ENCODE assay signal across 8 cellular contexts in genomic region chr14:77031680-77032482, GRCh38. TPM values are rescaled to one million over a fixed set of nuclear protein-coding genes. Genes with fewer than 3 reads are reported as not detected.
DNase-seq lines count a peak whose midpoint lies in the region; ATAC-seq and TF ChIP-seq lines count a peak whose summit lies in the region.

No MANE protein-coding gene starts in this region.

- no peaks in the 10 kb centered on the region for H4K20me1 ChIP-seq in osteoblast (ENCODE audit: insufficient read depth, low read length)

- H2AFZ ChIP-seq in osteoblast (ENCODE audit: low read length), result no peak overlapping the region

- peak; percentile 88 for DNase-seq in EH (ENCODE audit: low read depth)
- DNase-seq in RPMI8226, result peak; percentile 46
- no peak for DNase-seq in epithelial cell of prostate (ENCODE audit: low read depth, low spot score)
- peak; percentile 93 for DNase-seq in osteoblast (ENCODE audit: insufficient read length, low spot score, missing footprints)
- no peak for DNase-seq in iPS-NIHi11 (ENCODE audit: low spot score)
- DNase-seq in NCI-H446 treated with DMSO at 0.1 percent for 48 hours (lab: John Stamatoyannopoulos, UW), result no peak

- H3K4me3 ChIP-seq in osteoblast (ENCODE audit: insufficient read depth, low read length), result peak overlapping the region; percentile 76

- H3K27ac ChIP-seq in epithelial cell of prostate (peak overlapping the region; percentile 96), osteoblast (ENCODE audit: low read depth, low read length) (peak overlapping the region; percentile 99)

- peak overlapping the region; percentile 95 for H3K4me2 ChIP-seq in osteoblast (ENCODE audit: insufficient read depth, low read length)

- no peaks in the 10 kb centered on the region for H3K9me3 ChIP-seq in osteoblast (ENCODE audit: low read depth, low read length)

- no peak for ATAC-seq in HG03442 (IDR thresholded peaks at IDR 0.05; ENCODE audit: unreplicated experiment)
- no peak for ATAC-seq in GM21367 (IDR thresholded peaks at IDR 0.05; ENCODE audit: unreplicated experiment)

- TF ChIP-seq CTCF in osteoblast (IDR thresholded peaks at IDR 0.05; ENCODE audit: extremely low read depth, low read depth, low read length), result no peak

- H3K4me1 ChIP-seq in osteoblast (ENCODE audit: insufficient read depth, low read length), result peaks cover 42% of the 10 kb centered on the region

- peaks cover 2% of the 10 kb centered on the region for H3K79me2 ChIP-seq in osteoblast (ENCODE audit: insufficient read depth, low read length)

- H3K27me3 ChIP-seq in osteoblast (ENCODE audit: insufficient read depth, low read length), result no peaks in the 10 kb centered on the region

- no peaks in the 10 kb centered on the region for H3K36me3 ChIP-seq in osteoblast (ENCODE audit: insufficient read depth, low read length)

RNA-seq across cellular contexts. Expression of gene IRF2BPL, which starts 3.4 kb away (rescaled TPM):
- 19.4 and 26.4 TPM in 2 replicates for total RNA-seq in osteoblast

Comparison
In these comparisons a context has a peak if more than half of its experiments do, and no peak if none do; other contexts are left out.
1. DNase-seq: peak in EH (single experiment), RPMI8226 (single experiment) and osteoblast (single experiment); none in epithelial cell of prostate (single experiment), iPS-NIHi11 (single experiment) and NCI-H446 treated with DMSO at 0.1 percent for 48 hours (single experiment).